ENCODE assay signal across 24 cellular contexts in the genomic region with DNA sequence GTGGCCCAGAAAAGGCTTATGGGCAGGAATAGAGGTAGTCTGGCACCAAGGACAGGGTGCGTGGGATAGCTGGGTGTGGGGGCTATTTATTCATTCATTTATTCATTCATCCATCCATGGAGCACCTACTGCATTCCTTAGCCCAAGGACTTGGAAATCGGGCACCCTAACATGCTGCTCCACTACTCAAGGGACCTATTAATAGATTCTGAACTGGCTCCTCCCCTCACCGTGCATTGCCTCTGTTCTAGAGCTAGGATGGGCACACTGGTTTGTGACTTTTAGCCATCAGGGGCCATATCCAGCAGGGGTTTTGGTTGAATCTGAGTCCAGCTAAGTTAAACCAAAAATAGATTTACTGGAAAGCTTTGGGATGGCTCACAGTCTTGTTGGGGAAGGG. TPM values are rescaled to one million over a fixed set of nuclear protein-coding genes. Genes with fewer than 3 reads are reported as not detected.
DNase-seq lines count a peak whose midpoint lies in the region; ATAC-seq and TF ChIP-seq lines count a peak whose summit lies in the region.
"Had no signal": no experiment of that assay in that cellular context is flagged by ENCODE, and none has a peak within 500 bp of the region (broad histone marks: within the 10 kb centered on the region; RNA-seq: fewer than 3 reads in every experiment).

No MANE protein-coding gene starts in this region.

- no peak for TF ChIP-seq CTCF in right atrium auricular region (IDR thresholded peaks at IDR 0.05)

- ATAC-seq in Right ventricle myocardium superior (ENCODE audit: poor library complexity) (peak; percentile 31), left ventricle myocardium superior (peak; percentile 55)
- ATAC-seq: A549, GM12878 had no signal

- H3K4me3 ChIP-seq in right atrium auricular region, result no peak overlapping the region
- no peak overlapping the region for H3K4me3 ChIP-seq in mesodermal cell (ENCODE audit: extremely low read depth, insufficient read depth, low read length, poor library complexity, severe bottlenecking)
- H3K4me3 ChIP-seq: A549; BLaER1 treated with 17β-estradiol and CSF1 and Interleukin-3, amounts not matched to agents 10 nM and 100 nM; GM12878; GM23248 had no signal

- 60 to 100% methylated on average over 1 to 2 of the region's 3 CpGs for WGBS in mesodermal cell (ENCODE audit: insufficient coverage in 2 of 2), 2 experiments

- H3K27ac ChIP-seq in right atrium auricular region, result no peak overlapping the region
- H3K27ac ChIP-seq in mesodermal cell (ENCODE audit: low read depth, low read length, severe bottlenecking), result peak overlapping the region; percentile 23
- H3K27ac ChIP-seq: A549; BLaER1 treated with 17β-estradiol and CSF1 and Interleukin-3, amounts not matched to agents 10 nM and 100 nM; GM23248 had no signal

- CTCF ChIA-PET in HEK293T (lab: Yijun Ruan, JAX), result no interaction called here

- H3K9me3 ChIP-seq in right atrium auricular region (no peaks in the 10 kb centered on the region), mesodermal cell (ENCODE audit: control insufficient read depth, low read length) (no peaks in the 10 kb centered on the region)
- H3K9me3 ChIP-seq: A549; BE2C; BLaER1 treated with 17β-estradiol and CSF1 and Interleukin-3, amounts not matched to agents 10 nM and 100 nM had no signal

- POLR2A ChIA-PET in HEK293T (lab: Yijun Ruan, JAX), result no interaction called here

- no peaks in the 10 kb centered on the region for H3K4me1 ChIP-seq in right atrium auricular region
- peaks cover 8% of the 10 kb centered on the region for H3K4me1 ChIP-seq in mesodermal cell (ENCODE audit: control insufficient read depth, insufficient read depth, low read length, poor library complexity, severe bottlenecking)
- H3K4me1 ChIP-seq: A549; BLaER1 treated with 17β-estradiol and CSF1 and Interleukin-3, amounts not matched to agents 10 nM and 100 nM had no signal

- intact Hi-C loops in Right ventricle myocardium superior (cut with DNase I), result no loop called here
- intact Hi-C loops in cardiac septum (cut with DNase I), result no loop called here
- intact Hi-C loops in left ventricle myocardium superior (cut with micrococcal nuclease), result no loop called here

- H3K36me3 ChIP-seq in right atrium auricular region, result no peaks in the 10 kb centered on the region
- H3K36me3 ChIP-seq in mesodermal cell (ENCODE audit: control insufficient read depth, insufficient read depth, low read length), result no peaks in the 10 kb centered on the region
- H3K36me3 ChIP-seq: BE2C; BLaER1 treated with 17β-estradiol and CSF1 and Interleukin-3, amounts not matched to agents 10 nM and 100 nM had no signal

- H3K27me3 ChIP-seq in right atrium auricular region, result no peaks in the 10 kb centered on the region
- H3K27me3 ChIP-seq: BE2C had no signal

- DNase-seq in Right ventricle myocardium superior, result no peak
- no peak for DNase-seq in right atrium auricular region (ENCODE audit: low spot score)
- DNase-seq in cardiac septum (ENCODE audit: low spot score), result peak; percentile 53
- no peak for DNase-seq in left ventricle myocardium superior
- no peak for DNase-seq in RPMI8226
- DNase-seq in activated T-cell treated with anti-CD3 and anti-CD28 coated beads for 4 hours, result no peak
- no peak for DNase-seq in HEK293T (ENCODE audit: extremely low spot score)
- DNase-seq: 8988T; ACHN; AML-193; BE2C; CD4-positive, alpha-beta T cell; CD8-positive, alpha-beta memory T cell; DMS 273 treated with DMSO at 0.1 percent for 48 hours; DMS79; EL; GDM1; GM23248; H7; HCEC 1CT had no signal

TF ChIP-seq in HEK293T, 16 proteins besides CTCF, POLR2A, EP300 and RAD21:
- TF ChIP-seq SUZ12 (IDR thresholded peaks at IDR 0.05), result no peak
- TF ChIP-seq ELF4 (IDR thresholded peaks at IDR 0.05), result no peak
- TF ChIP-seq L3MBTL2 (conservative IDR thresholded peaks at IDR 0.05), result no peak
- TF ChIP-seq SP1 (IDR thresholded peaks at IDR 0.05), result no peak
- no peak for TF ChIP-seq NFRKB (IDR thresholded peaks at IDR 0.05)
- no peak for TF ChIP-seq CTBP1 (IDR thresholded peaks at IDR 0.05; ENCODE audit: borderline replicate concordance)
- TF ChIP-seq FOXK2 (IDR thresholded peaks at IDR 0.05), result no peak

RNA-seq across cellular contexts. Expression of a gene that starts 30.6 kb away (rescaled TPM):
- total RNA-seq in Right ventricle myocardium superior (13.3 TPM), right atrium auricular region (10 to 100 TPM; 11.7 to 18.8 TPM), cardiac septum (18.8 TPM), left ventricle myocardium superior (11.7 TPM)
- 40.2 TPM for polyA plus RNA-seq in mesodermal cell (2013, experiment 1 of 2)
- 46.6 TPM for polyA plus RNA-seq in mesodermal cell (2013, experiment 2 of 2)
